ENCODE assay signal across 9 cellular contexts in the genomic region with DNA sequence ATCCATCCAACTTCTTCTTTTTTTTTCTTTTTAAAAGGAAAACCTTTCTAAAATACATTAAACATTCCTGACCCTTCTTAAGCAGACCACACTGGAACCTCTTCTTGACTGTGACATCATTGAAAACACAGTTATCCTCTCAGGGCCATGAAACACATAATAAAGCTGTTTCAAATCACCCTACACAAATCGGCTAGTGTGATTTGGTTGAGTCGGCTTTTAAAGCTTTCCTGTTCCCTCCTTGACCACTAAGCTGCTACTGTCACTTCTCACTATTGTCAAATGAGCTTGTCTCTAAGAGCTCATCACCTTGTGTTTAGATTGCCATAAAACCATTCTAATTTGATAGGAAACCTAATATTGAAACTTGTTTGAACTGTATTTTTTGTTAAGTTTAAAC. TPM values are rescaled to one million over a fixed set of nuclear protein-coding genes. Genes with fewer than 3 reads are reported as not detected.
A peak's percentile ranks its signal among the peaks of the same experiment; 100 is the strongest.
DNase-seq lines count a peak whose midpoint lies in the region; ATAC-seq and TF ChIP-seq lines count a peak whose summit lies in the region.
"Had no signal": no experiment of that assay in that cellular context is flagged by ENCODE, and none has a peak within 500 bp of the region (broad histone marks: within the 10 kb centered on the region; RNA-seq: fewer than 3 reads in every experiment).

No MANE protein-coding gene starts in this region.

- no peaks in the 10 kb centered on the region for H3K9me3 Mint-ChIP-seq in endothelial cell (ENCODE audit: unreplicated experiment)

- 5 to 8% methylated on average over 2 of the region's 2 CpGs for WGBS in GM23248 (ENCODE audit: low coverage in 1 of 2, low lambda C conversion rate in 2 of 2, missing lambda C conversion rate in 2 of 2), 2 experiments

- H3K9me2 ChIP-seq in GM23248 (ENCODE audit: insufficient read depth) = no peaks in the 10 kb centered on the region

- H3K36me3 Mint-ChIP-seq in endothelial cell (ENCODE audit: low read depth, unreplicated experiment) = peaks cover 3% of the 10 kb centered on the region

- no peak overlapping the region for H3K4me2 ChIP-seq in GM23248 (ENCODE audit: unreplicated experiment)

- DNase-seq in DMS114 treated with DMSO at 0.1 percent for 48 hours (lab: John Stamatoyannopoulos, UW; ENCODE audit: unreplicated experiment) (peak; percentile 15), GM23248 (peak; percentile 24), SK-MEL-5 (ENCODE audit: low read depth, low spot score) (peak; percentile 42), medulla oblongata (ENCODE audit: extremely low spot score) (peak; percentile 28), LoVo (ENCODE audit: low spot score) (no peak), left colon (no peak), endothelial cell (ENCODE audit: low spot score) (no peak)
- DNase-seq: NCI-H226 had no signal

- peaks cover 100% of the 10 kb centered on the region for H3K79me2 ChIP-seq in GM23248 (ENCODE audit: insufficient read depth)

- H3K9ac ChIP-seq in GM23248 = no peak overlapping the region

- no peak overlapping the region for H3K4me3 ChIP-seq in GM23248

- in situ Hi-C loops in GM23248 (cut with MboI) (no loop called here), SK-MEL-5 (cut with HindIII; ENCODE audit: low pct_unique_long_range_greater_than_20kb, low sequenced_read_pairs) (no loop called here)

- H3K27ac ChIP-seq in GM23248 = no peak overlapping the region

- no peak for TF ChIP-seq CTCF in endothelial cell (IDR thresholded peaks at IDR 0.05; ENCODE audit: unreplicated experiment)

- ATAC-seq in left colon (no peak), GM21576 (IDR thresholded peaks at IDR 0.05; ENCODE audit: unreplicated experiment) (no peak)

- H3F3A ChIP-seq in GM23248 (ENCODE audit: insufficient read depth) = 0 out of 2 replicates have a peak, but pooled peaks cover 3% of the 10 kb centered on the region

- no peaks in the 10 kb centered on the region for H3K27me3 ChIP-seq in GM23248 (replicated peaks; ENCODE audit: insufficient read depth)

- H3K4me1 ChIP-seq in GM23248 (ENCODE audit: insufficient read depth) = peaks cover 48% of the 10 kb centered on the region

- intact Hi-C loops in left colon (cut with DNase I, micrococcal nuclease) = no loop called here

- no peak overlapping the region for H2AFZ ChIP-seq in GM23248

- H3K36me3 ChIP-seq in GM23248 (ENCODE audit: low read depth) = no peaks in the 10 kb centered on the region

- no peak overlapping the region for H3K4me3 Mint-ChIP-seq in endothelial cell (ENCODE audit: unreplicated experiment)

- no peak overlapping the region for H3K27ac Mint-ChIP-seq in endothelial cell (ENCODE audit: unreplicated experiment)

- H4K20me1 ChIP-seq in GM23248 (ENCODE audit: insufficient read depth) = peaks cover 16% of the 10 kb centered on the region; the same call in 1 of the 2 replicates

- no peaks in the 10 kb centered on the region for H3K27me3 Mint-ChIP-seq in endothelial cell (ENCODE audit: unreplicated experiment)

- H3K9me3 ChIP-seq in GM23248 (ENCODE audit: low read depth) = no peaks in the 10 kb centered on the region

- H3K4me1 Mint-ChIP-seq in endothelial cell (ENCODE audit: unreplicated experiment) = peaks cover 42% of the 10 kb centered on the region

RNA-seq across cellular contexts. Expression of a gene that starts 5.9 kb away (rescaled TPM):
- 16.3 and 26.9 TPM in 2 replicates for total RNA-seq in GM23248 (2014; rRNA removed; shearing (Covaris generic))
- polyA plus RNA-seq in GM23248 (2016; fragmentation: Nextera tagmentation; extraction: Ambion mirVana) = 3.3 and 4.4 TPM in 2 replicates
- total RNA-seq in SK-MEL-5 (2014; rRNA removed; shearing (Covaris generic)) = 16.7 and 18.0 TPM in 2 replicates
- 10.9 and 11.0 TPM in 2 replicates for polyA plus RNA-seq in SK-MEL-5 (2015; cell fraction: cytosol; rRNA removed)
- polyA plus RNA-seq in SK-MEL-5 (2015; cell fraction: nucleus; rRNA removed) = 26.6 and 46.1 TPM in 2 replicates
- 10 to 100 TPM; 33.5 to 35.2 TPM for total RNA-seq in left colon
- 37.7 TPM for total RNA-seq in endothelial cell (ENCODE audit: unreplicated experiment)

Comparison
In these comparisons a context has a peak if more than half of its experiments do, and no peak if none do; other contexts are left out.
1. DNase-seq: peak in DMS114 treated with DMSO at 0.1 percent for 48 hours (single experiment), GM23248 (single experiment), SK-MEL-5 (single experiment) and medulla oblongata (single experiment); none in LoVo (single experiment), left colon (0 of 2) and endothelial cell (single experiment).